11 cellular contexts compared by ENCODE assay signal in the genomic region with DNA sequence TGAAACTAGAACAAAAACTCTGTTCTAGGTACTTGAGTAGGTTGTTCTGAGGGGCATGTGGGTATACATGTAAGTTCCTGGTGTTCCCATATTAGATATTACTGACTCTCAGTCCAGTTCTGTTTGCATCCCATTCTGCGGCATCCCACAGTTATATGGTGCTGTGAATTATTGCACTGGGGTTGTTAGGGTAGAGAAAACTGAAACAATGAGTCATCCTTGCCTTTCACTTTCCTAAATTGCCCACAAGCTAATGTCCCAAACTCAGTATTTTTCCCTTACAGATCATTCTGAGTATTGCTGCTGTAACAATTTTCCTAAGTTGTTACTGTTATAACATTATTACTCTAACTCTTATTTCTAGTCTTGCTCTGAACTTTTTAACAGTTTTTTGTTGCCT. TPM values are rescaled to one million over a fixed set of nuclear protein-coding genes. Genes with fewer than 3 reads are reported as not detected.
DNase-seq lines count a peak whose midpoint lies in the region; ATAC-seq, FAIRE-seq and TF ChIP-seq lines count a peak whose summit lies in the region.
"Had no signal": no experiment of that assay in that cellular context is flagged by ENCODE, and none has a peak within 500 bp of the region (broad histone marks: within the 10 kb centered on the region; RNA-seq: fewer than 3 reads in every experiment).

No MANE protein-coding gene starts in this region.

- FAIRE-seq in bronchial epithelial cell (lab: Jason Lieb, UNC): no peak

- no peak for TF ChIP-seq CTCF in GM12865 (IDR thresholded peaks at IDR 0.05; ENCODE audit: insufficient read depth, low read depth, low read length, missing control alignments)
- no peak for TF ChIP-seq CTCF in GM20000 (IDR thresholded peaks at IDR 0.05; ENCODE audit: extremely low read depth, missing control alignments)
- no peak for TF ChIP-seq CTCF in bronchial epithelial cell (IDR thresholded peaks at IDR 0.05; ENCODE audit: insufficient read depth, low read length, severe bottlenecking)
- no peak for TF ChIP-seq CTCF in WERI-Rb-1 (IDR thresholded peaks at IDR 0.05; ENCODE audit: low read depth, low read length)

- peak overlapping the region; percentile 1 for H3K4me3 ChIP-seq in GM12865 (ENCODE audit: low read depth, low read length)
- H3K4me3 ChIP-seq in bronchial epithelial cell (ENCODE audit: low read depth, low read length): no peak overlapping the region
- H3K4me3 ChIP-seq in WERI-Rb-1 (ENCODE audit: low read depth, low read length): no peak overlapping the region
- H3K4me3 ChIP-seq: gastroesophageal sphincter had no signal

- peak; percentile 46 for DNase-seq in GM12865 (ENCODE audit: low read depth)
- DNase-seq in GM20000 (ENCODE audit: low spot score): peak; percentile 11
- DNase-seq in bronchial epithelial cell (ENCODE audit: low read depth): peak; percentile 31
- no peak for DNase-seq in NCI-H2029 (lab: John Stamatoyannopoulos, UW)
- DNase-seq in activated gamma-delta T cell (lab: John Stamatoyannopoulos, UW): no peak
- DNase-seq in iPS-NIHi11 (ENCODE audit: low spot score): no peak
- no peak for DNase-seq in WERI-Rb-1
- DNase-seq: NCI-H1930, nucleus accumbens had no signal

- H3K27ac ChIP-seq in WERI-Rb-1: no peak overlapping the region
- H3K27ac ChIP-seq: gastroesophageal sphincter had no signal

- ATAC-seq in HG03378 (IDR thresholded peaks at IDR 0.05; ENCODE audit: unreplicated experiment): peak; percentile 42
- ATAC-seq: gastroesophageal sphincter had no signal

- H3K9me3 ChIP-seq in WERI-Rb-1 (ENCODE audit: severe bottlenecking): no peaks in the 10 kb centered on the region
- H3K9me3 ChIP-seq: gastroesophageal sphincter had no signal

- H3K27me3 ChIP-seq in bronchial epithelial cell (ENCODE audit: control insufficient read depth, insufficient read depth, low read length) (no peaks in the 10 kb centered on the region), WERI-Rb-1 (ENCODE audit: insufficient read depth, low read depth, severe bottlenecking) (no peaks in the 10 kb centered on the region)
- H3K27me3 ChIP-seq: gastroesophageal sphincter had no signal

- peaks cover 3% of the 10 kb centered on the region for H3K36me3 ChIP-seq in bronchial epithelial cell (ENCODE audit: control insufficient read depth, insufficient read depth, low read length)
- peaks cover 21% of the 10 kb centered on the region for H3K36me3 ChIP-seq in WERI-Rb-1

RNA-seq across cellular contexts. Expression of a gene that starts 3.0 kb away (rescaled TPM):
- total RNA-seq in bronchial epithelial cell: 41.1 and 42.5 TPM in 2 replicates

Comparison
In these comparisons a context has a peak if more than half of its experiments do, and no peak if none do; other contexts are left out.
1. DNase-seq: peak in GM12865 (single experiment), GM20000 (single experiment) and bronchial epithelial cell (single experiment); none in NCI-H2029 (single experiment), activated gamma-delta T cell (single experiment), iPS-NIHi11 (single experiment) and WERI-Rb-1 (single experiment).